In the genomic region with DNA sequence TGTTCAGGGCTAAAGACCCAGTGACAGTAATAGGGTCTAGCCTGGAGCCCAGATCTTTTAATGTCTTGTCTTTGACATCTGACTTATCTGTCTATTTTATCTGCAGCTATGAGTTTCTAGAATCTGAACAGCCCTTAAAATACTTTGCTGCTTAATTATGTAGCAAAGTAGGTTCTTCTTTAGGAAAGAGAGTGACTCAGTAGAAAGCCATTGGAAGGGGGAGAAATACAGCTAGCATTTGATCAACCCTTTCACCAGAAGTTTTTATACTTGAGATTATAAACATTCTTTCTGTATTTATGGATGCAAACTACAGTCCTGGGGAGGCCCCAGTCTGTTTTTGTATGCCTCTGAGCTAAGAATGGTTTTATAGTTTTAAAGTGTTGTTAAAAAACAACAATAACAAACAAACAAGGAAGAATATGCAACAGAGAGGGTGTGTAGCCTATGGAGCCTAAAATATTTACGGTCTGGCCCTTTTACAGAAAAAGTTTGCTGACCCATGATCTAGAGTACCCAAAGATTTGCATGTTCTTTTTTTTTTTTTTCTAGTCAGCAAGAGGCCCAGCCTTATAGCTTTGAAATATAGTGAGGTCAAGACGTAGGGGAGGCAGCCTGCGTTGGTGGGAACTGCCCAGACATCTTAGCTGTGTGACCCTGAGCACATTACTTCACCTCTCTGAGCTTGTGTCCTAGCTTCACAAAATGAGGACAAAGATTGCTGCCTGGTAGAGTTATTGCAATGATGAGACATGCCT, we compare ENCODE assay signal across 13 cellular contexts. TPM values are rescaled to one million over a fixed set of nuclear protein-coding genes. Genes with fewer than 3 reads are reported as not detected.
DNase-seq lines count a peak whose midpoint lies in the region; ATAC-seq and TF ChIP-seq lines count a peak whose summit lies in the region.
"Had no signal": no experiment of that assay in that cellular context is flagged by ENCODE, and none has a peak within 500 bp of the region (broad histone marks: within the 10 kb centered on the region; RNA-seq: fewer than 3 reads in every experiment).

No MANE protein-coding gene starts in this region.

- intact Hi-C loops in prostate gland (cut with DNase I) = loop anchor here (5.0 kb wide), 2 partner anchors 40 to 95 kb away; partner anchors contain the start of gene STOM

- 58% methylated on average over 3 of the region's 3 CpGs for WGBS in prostate gland

- H3K36me3 Mint-ChIP-seq in activated T-cell treated with anti-CD3 and anti-CD28 coated beads, Interleukin-2, amount 50 U/mL, for 4 hours (ENCODE audit: insufficient read depth) = peaks cover 3% of the 10 kb centered on the region
- H3K36me3 Mint-ChIP-seq: activated CD8-positive, alpha-beta memory T cell treated with anti-CD3 and anti-CD28 coated beads, Interleukin-2, amount 10 ng/mL, durations not matched to agents 7 days and 5 days; T-cell had no signal

- no peak for TF ChIP-seq POLR2A in prostate gland (IDR thresholded peaks at IDR 0.05)

- no peak overlapping the region for H2AFZ ChIP-seq in fibroblast of lung (ENCODE audit: low read length)

- peak overlapping the region; percentile 98 for H3K4me2 ChIP-seq in fibroblast of lung (ENCODE audit: extremely low read depth, insufficient read depth, low read length)

- H3K4me3 ChIP-seq in AG04449 (ENCODE audit: low read depth, low read length) (peak overlapping the region; percentile 38), fibroblast of lung (replicated peaks in 1 of 4; ENCODE audit: control extremely low read depth in 1 of 4, insufficient read depth in 1 of 4, low read depth in 3 of 4, low read length in 4 of 4) (peak overlapping the region; percentile 13 to 32 (median 22)), prostate gland (no peak overlapping the region)

- H3K9me3 ChIP-seq in fibroblast of lung (ENCODE audit: control insufficient read depth, insufficient read depth, low read depth, low read length) (no peaks in the 10 kb centered on the region), prostate gland (no peaks in the 10 kb centered on the region)

- H3K36me3 ChIP-seq in fibroblast of lung (ENCODE audit: control insufficient read depth, insufficient read depth, low read length) = no peaks in the 10 kb centered on the region
- no peaks in the 10 kb centered on the region for H3K36me3 ChIP-seq in prostate gland

- H3K27me3 ChIP-seq in fibroblast of lung (ENCODE audit: control insufficient read depth, insufficient read depth, low read length) = no peaks in the 10 kb centered on the region
- H3K27me3 ChIP-seq in prostate gland (replicated peaks; ENCODE audit: insufficient read depth) = no peaks in the 10 kb centered on the region

- no peaks in the 10 kb centered on the region for H3K9me3 Mint-ChIP-seq in activated T-cell treated with anti-CD3 and anti-CD28 coated beads, Interleukin-2, amount 50 U/mL, for 4 hours
- H3K9me3 Mint-ChIP-seq: T-cell had no signal

- peak; percentile 40 for ATAC-seq in SK-N-SH treated with all-trans-retinoic acid at 6 μM for 48 hours
- no peak for ATAC-seq in activated T-cell treated with anti-CD3 and anti-CD28 coated beads, Interleukin-2, amount 50 U/mL, for 4 hours
- no peak for ATAC-seq in GM18907 (IDR thresholded peaks at IDR 0.05; ENCODE audit: unreplicated experiment)
- ATAC-seq: activated CD8-positive, alpha-beta memory T cell treated with anti-CD3 and anti-CD28 coated beads, Interleukin-2, amount 10 ng/mL, durations not matched to agents 7 days and 5 days; T-cell had no signal

- CTCF ChIA-PET in AG04449 (lab: Yijun Ruan, JAX) = interaction anchor here (1.0 to 2.7 kb wide), 22 partner anchors 9 to 122 kb away, joined by 3 to 48 read pairs (median 7); partner anchors contain the start of gene GSN

- H3K9ac ChIP-seq in fibroblast of lung (ENCODE audit: insufficient read depth, low read length) = no peak overlapping the region

- peaks cover 62% of the 10 kb centered on the region for H3K79me2 ChIP-seq in fibroblast of lung (ENCODE audit: control insufficient read depth, insufficient read depth, low read length)

- H3K27me3 Mint-ChIP-seq in activated T-cell treated with anti-CD3 and anti-CD28 coated beads, Interleukin-2, amount 50 U/mL, for 4 hours (ENCODE audit: low read depth) = no peaks in the 10 kb centered on the region
- H3K27me3 Mint-ChIP-seq: activated CD8-positive, alpha-beta memory T cell treated with anti-CD3 and anti-CD28 coated beads, Interleukin-2, amount 10 ng/mL, durations not matched to agents 7 days and 5 days; T-cell had no signal

- TF ChIP-seq CTCF in AG04449 (IDR thresholded peaks at IDR 0.05; ENCODE audit: insufficient read depth, low read length, missing control alignments) = no peak
- TF ChIP-seq CTCF in fibroblast of lung (conservative IDR thresholded peaks at IDR 0.05 in 1 of 2, IDR thresholded peaks at IDR 0.05 in 1 of 2; ENCODE audit: low read depth in 1 of 2, low read length in 2 of 2) = no peak
- TF ChIP-seq CTCF in prostate gland (IDR thresholded peaks at IDR 0.05) = no peak

- H3K4me1 Mint-ChIP-seq in activated T-cell treated with anti-CD3 and anti-CD28 coated beads, Interleukin-2, amount 50 U/mL, for 4 hours (ENCODE audit: low read depth) = peaks cover 2% of the 10 kb centered on the region

- no peak overlapping the region for H3K4me3 Mint-ChIP-seq in activated T-cell treated with anti-CD3 and anti-CD28 coated beads, Interleukin-2, amount 50 U/mL, for 4 hours
- H3K4me3 Mint-ChIP-seq: activated CD8-positive, alpha-beta memory T cell treated with anti-CD3 and anti-CD28 coated beads, Interleukin-2, amount 10 ng/mL, durations not matched to agents 7 days and 5 days; T-cell had no signal

- H3K27ac ChIP-seq in fibroblast of lung (ENCODE audit: insufficient read depth, low read length) (peak overlapping the region; percentile 96), prostate gland (peak overlapping the region; percentile 85 to 90)

- DNase-seq in AG04449 (ENCODE audit: low read depth, low spot score) (peak; percentile 57), fibroblast of lung (ENCODE audit: low read depth in 2 of 2) (peak; percentile 51 to 82), prostate gland (ENCODE audit: low spot score) (no peak), iPS-NIHi7 (ENCODE audit: extremely low spot score) (no peak)
- no peak for DNase-seq in activated T-cell treated with anti-CD3 and anti-CD28 coated beads, Interleukin-2, amount 50 U/mL, for 4 hours
- no peak for DNase-seq in stimulated activated CD4-positive, alpha-beta T cell treated with anti-CD3 and anti-CD28 coated beads, Interleukin-4, amount 100 ng/mL, for 1 hour
- DNase-seq: activated CD8-positive, alpha-beta memory T cell treated with anti-CD3 and anti-CD28 coated beads, Interleukin-2, amount 10 ng/mL, durations not matched to agents 7 days and 5 days; AML-193; NCI-H526 treated with DMSO at 0.1 percent for 48 hours; stimulated activated CD4-positive, alpha-beta T cell treated with anti-CD3 and anti-CD28 coated beads, Interleukin-2, amount 100 ng/mL, for 24 hours; T-cell had no signal

- H4K20me1 ChIP-seq in fibroblast of lung (ENCODE audit: control insufficient read depth, extremely low read depth, insufficient read depth, low read length) = no peaks in the 10 kb centered on the region

- peaks cover 58% of the 10 kb centered on the region for H3K4me1 ChIP-seq in fibroblast of lung (ENCODE audit: control insufficient read depth, extremely low read depth, insufficient read depth, low read length)
- H3K4me1 ChIP-seq in prostate gland (replicated peaks) = no peaks in the 10 kb centered on the region

- POLR2A ChIA-PET in AG04449 (lab: Yijun Ruan, JAX) = interaction anchor here (0.9 to 2.2 kb wide), 9 partner anchors 9 to 121 kb away, joined by 4 to 60 read pairs (median 5); partner anchors contain the start of genes GSN and RAB14

TF ChIP-seq in SK-N-SH treated with all-trans-retinoic acid at 6 μM for 48 hours, 23 proteins besides CTCF, POLR2A, EP300 and RAD21:
- no peak for TF ChIP-seq TCF4 (CRISPR knock-in tag; IDR thresholded peaks at IDR 0.05; ENCODE audit: borderline replicate concordance)
- TF ChIP-seq BACH2 (CRISPR knock-in tag; IDR thresholded peaks at IDR 0.05; ENCODE audit: borderline replicate concordance) = no peak
- TF ChIP-seq ISL1 (CRISPR knock-in tag; IDR thresholded peaks at IDR 0.05) = peak; percentile 55; the same call in 1 of the 2 replicates
- no peak for TF ChIP-seq ZNF8 (CRISPR knock-in tag; IDR thresholded peaks at IDR 0.05)
- no peak for TF ChIP-seq PPARA (CRISPR knock-in tag; IDR thresholded peaks at IDR 0.05; ENCODE audit: borderline replicate concordance)

RNA-seq across cellular contexts. Expression of gene GSN, which starts 9.7 kb away (rescaled TPM):
- 326 and 588 TPM in 2 replicates for total RNA-seq in fibroblast of lung
- polyA plus RNA-seq in fibroblast of lung = 388 and 432 TPM in 2 replicates
- 328 and 371 TPM in 2 replicates for polyA plus RNA-seq in fibroblast of lung (2012)
- polyA minus RNA-seq in fibroblast of lung (ENCODE audit: low replicate concordance) = 613 and 774 TPM in 2 replicates
- total RNA-seq in prostate gland = 100 to 1,000 TPM; 390 to 690 TPM
- 1 to 10 TPM; 1.3 to 2.0 (median 1.9) TPM for total RNA-seq in activated T-cell treated with anti-CD3 and anti-CD28 coated beads, Interleukin-2, amount 50 U/mL, for 4 hours

Comparison
In these comparisons a context has a peak if more than half of its experiments do, and no peak if none do; other contexts are left out.
1. DNase-seq: peak in AG04449 (single experiment) and fibroblast of lung (2 of 2); none in prostate gland (single experiment), activated T-cell treated with anti-CD3 and anti-CD28 coated beads, Interleukin-2, amount 50 U/mL, for 4 hours (single experiment), stimulated activated CD4-positive, alpha-beta T cell treated with anti-CD3 and anti-CD28 coated beads, Interleukin-4, amount 100 ng/mL, for 1 hour (single experiment) and iPS-NIHi7 (single experiment).
2. H3K4me3 ChIP-seq: peak in AG04449 (single experiment) and fibroblast of lung (4 of 4); none in prostate gland (0 of 2).
3. RNA of gene GSN, which starts 9.7 kb away (total RNA-seq): 390 to 690 TPM in prostate gland and 326 to 588 TPM in fibroblast of lung; 1.3 to 2.0 TPM in activated T-cell treated with anti-CD3 and anti-CD28 coated beads, Interleukin-2, amount 50 U/mL, for 4 hours; every median in the first group is over 100 times any median in the second.